28 cellular contexts compared by ENCODE assay signal in genomic region chr20:57114290-57115005, GRCh38.
DNase-seq lines count a peak whose midpoint lies in the region; ATAC-seq, FAIRE-seq and TF ChIP-seq lines count a peak whose summit lies in the region.
"Had no signal": no experiment of that assay in that cellular context is flagged by ENCODE, and none has a peak within 500 bp of the region (broad histone marks: within the 10 kb centered on the region; RNA-seq: fewer than 3 reads in every experiment).

No MANE protein-coding gene starts in this region.

- ATAC-seq in GM12878: no peak
- no peak for ATAC-seq in HepG2
- ATAC-seq in HG03039 (IDR thresholded peaks at IDR 0.05; ENCODE audit: unreplicated experiment): no peak
- ATAC-seq in HG02623 (IDR thresholded peaks at IDR 0.05; ENCODE audit: unreplicated experiment): no peak
- no peak for ATAC-seq in omental fat pad (ENCODE audit: low FRiP score)
- ATAC-seq: A549, T-helper 17 cell had no signal

- H3K27ac ChIP-seq in GM12878 (ENCODE audit: control insufficient read depth, insufficient read depth) (no peak overlapping the region), HepG2 (ENCODE audit: extremely low read length, insufficient read depth, low read length) (no peak overlapping the region)
- H3K27ac ChIP-seq: A549, HL-60, PC-9, SK-N-MC had no signal

- H3K27me3 ChIP-seq in Caco-2 (replicated peaks; ENCODE audit: control insufficient read depth, insufficient read depth, low read length) (no peaks in the 10 kb centered on the region), GM12878 (replicated peaks in 1 of 2; ENCODE audit: control insufficient read depth in 2 of 2, insufficient read depth in 2 of 2, low read length in 1 of 2) (no peaks in the 10 kb centered on the region), HepG2 (ENCODE audit: control insufficient read depth in 1 of 2, insufficient read depth in 2 of 2, low read length in 2 of 2) (no peaks in the 10 kb centered on the region)

- H3K4me3 Mint-ChIP-seq in Caco-2 (ENCODE audit: unreplicated experiment): no peak overlapping the region
- H3K4me3 Mint-ChIP-seq: CD4-positive, alpha-beta memory T cell; T-helper 17 cell had no signal

- H3K9me3 ChIP-seq in Caco-2: peaks cover 3% of the 10 kb centered on the region; the same call in 1 of the 2 replicates
- H3K9me3 ChIP-seq in GM12878 (replicated peaks; ENCODE audit: control insufficient read depth, insufficient read depth, low read length): no peaks in the 10 kb centered on the region
- H3K9me3 ChIP-seq in HepG2 (ENCODE audit: low read length): no peaks in the 10 kb centered on the region
- H3K9me3 ChIP-seq: A549 had no signal

- H3K4me1 ChIP-seq in Caco-2 (peaks cover 3% of the 10 kb centered on the region; the same call in 1 of the 2 replicates), GM12878 (ENCODE audit: control insufficient read depth, insufficient read depth, low read length) (no peaks in the 10 kb centered on the region), HepG2 (ENCODE audit: insufficient read depth, low read length) (peaks cover 4% of the 10 kb centered on the region)
- H3K4me1 ChIP-seq: A549 had no signal

- intact Hi-C loops in Caco-2 (cut with micrococcal nuclease; ENCODE audit: unreplicated experiment) (loop anchor here (1.0 kb wide), 1 partner anchor 22 kb away; no protein-coding TSS in a partner anchor), GM12878 (cut with micrococcal nuclease; ENCODE audit: unreplicated experiment) (no loop called here), HepG2 (cut with micrococcal nuclease; ENCODE audit: unreplicated experiment) (no loop called here)

- no peaks in the 10 kb centered on the region for H3K36me3 Mint-ChIP-seq in Caco-2 (ENCODE audit: insufficient read depth, unreplicated experiment)
- H3K36me3 Mint-ChIP-seq: CD4-positive, alpha-beta memory T cell had no signal

- H3K36me3 ChIP-seq in Caco-2 (ENCODE audit: control insufficient read depth, insufficient read depth, low read length): no peaks in the 10 kb centered on the region
- H3K36me3 ChIP-seq in GM12878 (ENCODE audit: control insufficient read depth in 2 of 2, insufficient read depth in 2 of 2, low read length in 1 of 2): no peaks in the 10 kb centered on the region
- no peaks in the 10 kb centered on the region for H3K36me3 ChIP-seq in HepG2 (replicated peaks in 1 of 2; ENCODE audit: control insufficient read depth in 1 of 2, insufficient read depth in 2 of 2, low read length in 2 of 2)

- no peak overlapping the region for H3K27ac Mint-ChIP-seq in Caco-2 (ENCODE audit: unreplicated experiment)
- H3K27ac Mint-ChIP-seq: CD4-positive, alpha-beta memory T cell; T-helper 17 cell had no signal

- no peaks in the 10 kb centered on the region for H3K27me3 Mint-ChIP-seq in Caco-2 (ENCODE audit: insufficient read depth, unreplicated experiment)

- WGBS in GM12878 (ENCODE audit: insufficient coverage, insufficient replicate concordance, low lambda C conversion rate, missing lambda C conversion rate): 11% methylated on average over 8 of the region's 8 CpGs
- 5% methylated on average over 8 of the region's 8 CpGs for WGBS in HepG2 (ENCODE audit: low lambda C conversion rate)

- in situ Hi-C loops in GM12878 (cut with MboI) (no loop called here), HepG2 (cut with HindIII; ENCODE audit: extremely low pct_ligation_motif_present, low pct_unique_long_range_greater_than_20kb) (no loop called here)

- TF ChIP-seq POLR2A in GM12878 (IDR thresholded peaks at IDR 0.05; ENCODE audit: low read depth, low read length): no peak
- no peak for TF ChIP-seq POLR2A in HepG2 (IDR thresholded peaks at IDR 0.05; ENCODE audit: insufficient read depth in 1 of 2, low read depth in 2 of 2, low read length in 2 of 2)

- no peak overlapping the region for H3K4me3 ChIP-seq in Caco-2 (ENCODE audit: low read depth, low read length)
- H3K4me3 ChIP-seq in GM12878: no peak overlapping the region
- no peak overlapping the region for H3K4me3 ChIP-seq in HepG2 (replicated peaks in 1 of 3; ENCODE audit: insufficient read depth in 1 of 3, low read depth in 2 of 3, low read length in 3 of 3)
- H3K4me3 ChIP-seq: A549, PC-9, SK-N-MC had no signal

- H3K79me2 ChIP-seq in GM12878 (ENCODE audit: control insufficient read depth, insufficient read depth, low read length) (no peaks in the 10 kb centered on the region), HepG2 (ENCODE audit: insufficient read depth, low read length) (no peaks in the 10 kb centered on the region)

- H3K9me3 Mint-ChIP-seq in Caco-2 (ENCODE audit: unreplicated experiment): no peaks in the 10 kb centered on the region

- DNase-seq in Caco-2 (peak; percentile 60 to 83), HTR-8/SVneo (ENCODE audit: insufficient read length, low spot score) (no peak), GM12878 (ENCODE audit: low read depth, low spot score) (no peak), HepG2 (ENCODE audit: low spot score) (no peak), omental fat pad (ENCODE audit: low spot score) (no peak), A172 (ENCODE audit: low spot score) (no peak)
- DNase-seq: C1 segment of cervical spinal cord; CD4-positive, alpha-beta memory T cell; COR-L47; GDM1; H9; KBM-7; MV-4-11; NCI-H1105; NCI-H1436 treated with DMSO at 0.1 percent for 48 hours; NCI-H187 treated with DMSO at 0.1 percent for 48 hours; NCI-H2171 treated with DMSO at 0.1 percent for 48 hours; NCI-H345; NCI-H524; PC-9; SHP77; T-helper 17 cell had no signal

- no peak overlapping the region for H3K9ac ChIP-seq in GM12878 (ENCODE audit: control insufficient read depth, insufficient read depth, low read length)
- H3K9ac ChIP-seq in HepG2 (ENCODE audit: insufficient read depth, low read depth, low read length): no peak overlapping the region

- no peaks in the 10 kb centered on the region for H4K20me1 ChIP-seq in GM12878 (ENCODE audit: control insufficient read depth, insufficient read depth)
- no peaks in the 10 kb centered on the region for H4K20me1 ChIP-seq in HepG2 (ENCODE audit: insufficient read depth, low read length)

- TF ChIP-seq EP300 in GM12878 (IDR thresholded peaks at IDR 0.05; ENCODE audit: borderline replicate concordance in 1 of 2, control insufficient read depth in 1 of 2, low read depth in 2 of 2, low read length in 2 of 2) (no peak), HepG2 (IDR thresholded peaks at IDR 0.05; ENCODE audit: low read depth in 2 of 2, low read length in 2 of 2) (no peak), HepG2 (CRISPR knock-in tag; IDR thresholded peaks at IDR 0.05; ENCODE audit: borderline replicate concordance) (no peak)

- RAD21 ChIA-PET in GM12878 (lab: Charles Lee; ENCODE audit: unreplicated experiment): no interaction called here

- no peak overlapping the region for H2AFZ ChIP-seq in GM12878 (ENCODE audit: control insufficient read depth, low read depth, low read length)
- no peak overlapping the region for H2AFZ ChIP-seq in HepG2 (ENCODE audit: low read length)
- H2AFZ ChIP-seq: PC-9 had no signal

- SMC1A ChIA-PET in GM12878 (lab: Charles Lee; ENCODE audit: uncharacterized antibody, unreplicated experiment): no interaction called here

- CTCF ChIA-PET in Caco-2 (lab: Charles Lee) (interaction anchor here (0.6 to 1.6 kb wide), 3 partner anchors 22 to 218 kb away, joined by 3 to 5 read pairs (median 4); no protein-coding TSS in a partner anchor), GM12878 (lab: Yijun Ruan, JAX) (no interaction called here), HepG2 (lab: Yijun Ruan, JAX; ENCODE audit: low intra/inter-chr PET ratio, low total read pairs) (no interaction called here)

- TF ChIP-seq CTCF in Caco-2 (IDR thresholded peaks at IDR 0.05; ENCODE audit: insufficient read depth in 1 of 2, low read depth in 1 of 2, low read length in 1 of 2, severe bottlenecking in 1 of 2, unreplicated experiment in 1 of 2) (peak in 1 of 2 experiments; percentile 47), GM12878 (IDR thresholded peaks at IDR 0.05 in 2 of 3, conservative IDR thresholded peaks at IDR 0.05 in 1 of 3; ENCODE audit: control insufficient read depth in 2 of 3, extremely low read depth in 1 of 3, insufficient read depth in 1 of 3, low read depth in 3 of 3, low read length in 3 of 3) (no peak), HepG2 (CRISPR knock-in tag; IDR thresholded peaks at IDR 0.05) (no peak), omental fat pad (IDR thresholded peaks at IDR 0.05) (no peak)

- POLR2A ChIA-PET in Caco-2 (lab: Charles Lee) (no interaction called here), GM12878 (lab: Charles Lee) (no interaction called here), HepG2 (lab: Yijun Ruan, JAX) (no interaction called here)

- no peak for TF ChIP-seq RAD21 in GM12878 (IDR thresholded peaks at IDR 0.05; ENCODE audit: insufficient read depth, low read depth, low read length)
- TF ChIP-seq RAD21 in HepG2 (CRISPR knock-in tag; IDR thresholded peaks at IDR 0.05): no peak

- peak; percentile 16 for FAIRE-seq in HTR-8/SVneo (lab: Jason Lieb, UNC)
- no peak for FAIRE-seq in GM12878 (lab: Jason Lieb, UNC)
- FAIRE-seq in HepG2 (lab: Jason Lieb, UNC): no peak
- FAIRE-seq: A549, GM12891 had no signal

- H3K4me2 ChIP-seq in GM12878 (ENCODE audit: control insufficient read depth, insufficient read depth) (no peak overlapping the region), HepG2 (ENCODE audit: low read depth, low read length) (no peak overlapping the region)
- H3K4me2 ChIP-seq: A549, PC-9 had no signal

- H3K4me1 Mint-ChIP-seq in Caco-2 (ENCODE audit: low read depth, unreplicated experiment): no peaks in the 10 kb centered on the region
- H3K4me1 Mint-ChIP-seq: CD4-positive, alpha-beta memory T cell; T-helper 17 cell had no signal

- BruUV-seq in Caco-2 (replicated peaks; lab: Mats Ljungman, UMichigan) (no TSS peak), GM12878 (replicated peaks; lab: Mats Ljungman, UMichigan) (no TSS peak), HepG2 (replicated peaks; lab: Mats Ljungman, UMichigan) (no TSS peak)

TF ChIP-seq in GM12878, 131 proteins besides CTCF, POLR2A, EP300 and RAD21 (continues in another document):
- TF ChIP-seq ETV6 (conservative IDR thresholded peaks at IDR 0.05 in 1 of 2, IDR thresholded peaks at IDR 0.05 in 1 of 2; ENCODE audit: borderline replicate concordance in 1 of 2, low read depth in 1 of 2) (peak in 1 of 2 experiments; percentile 88; a peak in 2 of 4 replicates), MYB (IDR thresholded peaks at IDR 0.05; ENCODE audit: borderline replicate concordance, low read depth, low read length) (no peak), TCF7 (IDR thresholded peaks at IDR 0.05; ENCODE audit: borderline replicate concordance) (no peak), SUZ12 (IDR thresholded peaks at IDR 0.05; ENCODE audit: unreplicated experiment) (no peak), NFXL1 (IDR thresholded peaks at IDR 0.05; ENCODE audit: borderline replicate concordance) (peak; percentile 77)

TF ChIP-seq in HepG2, 621 proteins besides CTCF, POLR2A, EP300 and RAD21 (continues in another document):
- TF ChIP-seq ELF4 (CRISPR knock-in tag; IDR thresholded peaks at IDR 0.05; ENCODE audit: borderline replicate concordance): no peak
- TF ChIP-seq ZNF766 (CRISPR knock-in tag; IDR thresholded peaks at IDR 0.05; ENCODE audit: borderline replicate concordance): no peak
- TF ChIP-seq ZNF672 (CRISPR knock-in tag; IDR thresholded peaks at IDR 0.05): no peak

Comparison
In these comparisons a context has a peak if more than half of its experiments do, and no peak if none do; other contexts are left out.
1. DNase-seq: peak in Caco-2 (2 of 2); none in HTR-8/SVneo (single experiment), GM12878 (single experiment), HepG2 (single experiment), omental fat pad (single experiment) and A172 (single experiment).